In the genomic region with DNA sequence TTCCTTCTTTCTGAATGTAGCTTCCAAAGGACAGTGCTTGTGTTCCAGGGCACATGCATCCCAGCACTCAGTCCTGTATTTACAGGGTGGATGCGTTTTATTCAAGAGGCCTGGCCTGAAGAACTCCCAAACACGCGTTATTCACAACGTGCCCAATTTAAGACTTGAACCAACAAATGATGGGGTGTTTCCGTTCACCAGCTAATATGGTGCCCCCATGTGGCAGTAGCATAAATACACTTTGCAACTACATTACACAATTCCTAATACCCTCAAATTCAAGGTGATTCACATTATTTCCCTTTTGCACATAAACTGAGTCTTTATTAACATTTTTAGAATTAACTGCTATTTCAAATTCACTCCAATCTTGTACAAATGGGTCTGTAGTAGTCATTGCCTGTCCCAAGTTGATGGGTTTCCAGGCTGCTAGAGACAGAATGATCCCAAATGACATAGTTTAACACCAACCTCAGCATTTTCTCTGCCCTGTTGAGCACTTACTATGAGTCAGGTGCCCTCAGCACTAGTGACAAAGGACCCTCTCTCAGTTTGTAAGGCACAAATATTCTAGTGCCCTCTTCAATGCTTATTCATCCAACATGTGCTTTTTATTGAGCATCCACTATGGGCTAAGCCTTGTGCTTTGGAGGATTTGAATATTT, we compare ENCODE assay signal across 8 cellular contexts. TPM values are rescaled to one million over a fixed set of nuclear protein-coding genes. Genes with fewer than 3 reads are reported as not detected.
DNase-seq lines count a peak whose midpoint lies in the region; ATAC-seq and TF ChIP-seq lines count a peak whose summit lies in the region.

No MANE protein-coding gene starts in this region.

- ATAC-seq in GM21619 (IDR thresholded peaks at IDR 0.05; ENCODE audit: unreplicated experiment) (no peak), left ventricle myocardium superior (no peak)

- CTCF ChIA-PET in activated CD4-positive, alpha-beta memory T cell treated with anti-CD3 and anti-CD28 coated beads, Interleukin-2, amount 10 ng/mL, durations not matched to agents 7 days and 5 days (lab: Charles Lee), result interaction anchor here (0.7 to 1.5 kb wide), 6 partner anchors 15 to 205 kb away, joined by 3 to 6 read pairs (median 3); no protein-coding TSS in a partner anchor
- CTCF ChIA-PET in activated CD4-positive, alpha-beta memory T cell treated with anti-CD3 and anti-CD28 coated beads for 36 hours (lab: Charles Lee), result interaction anchor here (1.0 to 2.6 kb wide), 7 partner anchors 17 to 172 kb away, joined by 3 to 11 read pairs (median 4); no protein-coding TSS in a partner anchor

- DNase-seq in activated CD4-positive, alpha-beta memory T cell treated with anti-CD3 and anti-CD28 coated beads, Interleukin-2, amount 10 ng/mL, durations not matched to agents 7 days and 5 days, result peak; percentile 19
- DNase-seq in activated CD4-positive, alpha-beta memory T cell treated with anti-CD3 and anti-CD28 coated beads for 36 hours, result no peak
- DNase-seq in NCI-H69 (lab: John Stamatoyannopoulos, UW), result peak; percentile 63
- peak; percentile 39 to 55 for DNase-seq in erythroblast (lab: John Stamatoyannopoulos, UW)
- DNase-seq in colonic mucosa, result no peak
- no peak for DNase-seq in left ventricle myocardium superior

- peak overlapping the region in 13 of 21 experiments; percentile 4 to 67 (median 32) for H3K27ac ChIP-seq in skin epidermis
- no peak overlapping the region for H3K27ac ChIP-seq in colonic mucosa

- H3K27me3 ChIP-seq in colonic mucosa, result no peaks in the 10 kb centered on the region

- no peak overlapping the region for H3K4me3 Mint-ChIP-seq in activated CD4-positive, alpha-beta memory T cell treated with anti-CD3 and anti-CD28 coated beads, Interleukin-2, amount 10 ng/mL, durations not matched to agents 7 days and 5 days
- H3K4me3 Mint-ChIP-seq in activated CD4-positive, alpha-beta memory T cell treated with anti-CD3 and anti-CD28 coated beads for 36 hours, result no peak overlapping the region

- peaks cover 21% of the 10 kb centered on the region for H3K27me3 Mint-ChIP-seq in activated CD4-positive, alpha-beta memory T cell treated with anti-CD3 and anti-CD28 coated beads, Interleukin-2, amount 10 ng/mL, durations not matched to agents 7 days and 5 days
- H3K27me3 Mint-ChIP-seq in activated CD4-positive, alpha-beta memory T cell treated with anti-CD3 and anti-CD28 coated beads for 36 hours, result peaks cover 15% of the 10 kb centered on the region

- no peak for TF ChIP-seq CTCF in colonic mucosa (IDR thresholded peaks at IDR 0.05)

- no peak for TF ChIP-seq POLR2A in erythroblast (IDR thresholded peaks at IDR 0.05; ENCODE audit: low read length)

- intact Hi-C loops in activated CD4-positive, alpha-beta memory T cell treated with anti-CD3 and anti-CD28 coated beads for 36 hours (cut with micrococcal nuclease), result loop anchor here (1.0 kb wide), 1 partner anchor 172 kb away; no protein-coding TSS in a partner anchor
- intact Hi-C loops in colonic mucosa (cut with DNase I) (no loop called here), left ventricle myocardium superior (cut with micrococcal nuclease) (no loop called here)

- H3K27ac Mint-ChIP-seq in activated CD4-positive, alpha-beta memory T cell treated with anti-CD3 and anti-CD28 coated beads, Interleukin-2, amount 10 ng/mL, durations not matched to agents 7 days and 5 days, result no peak overlapping the region
- no peak overlapping the region for H3K27ac Mint-ChIP-seq in activated CD4-positive, alpha-beta memory T cell treated with anti-CD3 and anti-CD28 coated beads for 36 hours

- H3K4me3 ChIP-seq in skin epidermis, result no peak overlapping the region
- H3K4me3 ChIP-seq in colonic mucosa, result no peak overlapping the region

- no peak overlapping the region for H3K9ac ChIP-seq in colonic mucosa (ENCODE audit: low read depth in 2 of 2, low read length in 2 of 2)

- no peaks in the 10 kb centered on the region for H3K4me1 ChIP-seq in colonic mucosa

- H3K36me3 ChIP-seq in colonic mucosa, result no peaks in the 10 kb centered on the region

- H3K9me3 ChIP-seq in colonic mucosa, result no peaks in the 10 kb centered on the region

- no peaks in the 10 kb centered on the region for H3K9me3 Mint-ChIP-seq in activated CD4-positive, alpha-beta memory T cell treated with anti-CD3 and anti-CD28 coated beads, Interleukin-2, amount 10 ng/mL, durations not matched to agents 7 days and 5 days
- no peaks in the 10 kb centered on the region for H3K9me3 Mint-ChIP-seq in activated CD4-positive, alpha-beta memory T cell treated with anti-CD3 and anti-CD28 coated beads for 36 hours

- POLR2A ChIA-PET in activated CD4-positive, alpha-beta memory T cell treated with anti-CD3 and anti-CD28 coated beads, Interleukin-2, amount 10 ng/mL, durations not matched to agents 7 days and 5 days (lab: Charles Lee), result no interaction called here
- POLR2A ChIA-PET in activated CD4-positive, alpha-beta memory T cell treated with anti-CD3 and anti-CD28 coated beads for 36 hours (lab: Charles Lee), result no interaction called here

- H3K36me3 Mint-ChIP-seq in activated CD4-positive, alpha-beta memory T cell treated with anti-CD3 and anti-CD28 coated beads, Interleukin-2, amount 10 ng/mL, durations not matched to agents 7 days and 5 days (ENCODE audit: low read depth), result no peaks in the 10 kb centered on the region
- H3K36me3 Mint-ChIP-seq in activated CD4-positive, alpha-beta memory T cell treated with anti-CD3 and anti-CD28 coated beads for 36 hours, result no peaks in the 10 kb centered on the region

- no peaks in the 10 kb centered on the region for H3K4me1 Mint-ChIP-seq in activated CD4-positive, alpha-beta memory T cell treated with anti-CD3 and anti-CD28 coated beads, Interleukin-2, amount 10 ng/mL, durations not matched to agents 7 days and 5 days
- H3K4me1 Mint-ChIP-seq in activated CD4-positive, alpha-beta memory T cell treated with anti-CD3 and anti-CD28 coated beads for 36 hours (ENCODE audit: low read depth), result no peaks in the 10 kb centered on the region

RNA-seq across cellular contexts. Expression of a gene that starts 26.9 kb away (rescaled TPM):
- not detected for total RNA-seq in activated CD4-positive, alpha-beta memory T cell treated with anti-CD3 and anti-CD28 coated beads, Interleukin-2, amount 10 ng/mL, durations not matched to agents 7 days and 5 days
- not detected for total RNA-seq in activated CD4-positive, alpha-beta memory T cell treated with anti-CD3 and anti-CD28 coated beads for 36 hours
- 10 to 100 TPM; 44.6 to 69.2 TPM for total RNA-seq in colonic mucosa
- total RNA-seq in left ventricle myocardium superior, result not detected

RNA-seq across cellular contexts. Expression of a gene that starts 50.7 kb away (rescaled TPM):
- 1 to 10 TPM; 5.8 to 5.9 TPM for total RNA-seq in activated CD4-positive, alpha-beta memory T cell treated with anti-CD3 and anti-CD28 coated beads, Interleukin-2, amount 10 ng/mL, durations not matched to agents 7 days and 5 days
- 1 to 10 TPM; 4.1 to 4.9 TPM for total RNA-seq in activated CD4-positive, alpha-beta memory T cell treated with anti-CD3 and anti-CD28 coated beads for 36 hours
- total RNA-seq in colonic mucosa, result 1 to 10 TPM; 8.5 to 9.1 TPM
- 0.92 TPM for total RNA-seq in left ventricle myocardium superior

Comparison
In these comparisons a context has a peak if more than half of its experiments do, and no peak if none do; other contexts are left out.
1. DNase-seq: peak in activated CD4-positive, alpha-beta memory T cell treated with anti-CD3 and anti-CD28 coated beads, Interleukin-2, amount 10 ng/mL, durations not matched to agents 7 days and 5 days (single experiment), NCI-H69 (single experiment) and erythroblast (2 of 2); none in activated CD4-positive, alpha-beta memory T cell treated with anti-CD3 and anti-CD28 coated beads for 36 hours (single experiment), colonic mucosa (single experiment) and left ventricle myocardium superior (single experiment).
2. RNA of a gene that starts 26.9 kb away (total RNA-seq): 44.6 to 69.2 TPM in colonic mucosa; not detected in activated CD4-positive, alpha-beta memory T cell treated with anti-CD3 and anti-CD28 coated beads, Interleukin-2, amount 10 ng/mL, durations not matched to agents 7 days and 5 days, not detected in activated CD4-positive, alpha-beta memory T cell treated with anti-CD3 and anti-CD28 coated beads for 36 hours and not detected in left ventricle myocardium superior (single experiment); every median in the first group is over 10 times any median in the second.